In the genomic region with DNA sequence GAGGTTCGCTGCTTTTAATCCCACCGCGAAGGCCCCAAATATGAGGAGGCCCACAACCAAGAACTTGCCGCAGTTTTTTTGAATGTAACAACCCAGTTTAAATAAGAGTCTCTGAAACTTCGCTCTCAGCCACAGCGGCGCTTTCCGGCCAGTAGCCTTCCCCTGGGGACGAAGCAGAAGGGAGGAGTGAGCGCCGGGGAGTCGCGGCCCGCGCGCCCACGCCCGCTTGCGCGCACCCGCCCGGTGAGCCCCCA, we compare ENCODE assay signal across 8 cellular contexts. TPM values are rescaled to one million over a fixed set of nuclear protein-coding genes. Genes with fewer than 3 reads are reported as not detected.
A peak's percentile ranks its signal among the peaks of the same experiment; 100 is the strongest.
DNase-seq lines count a peak whose midpoint lies in the region; FAIRE-seq and TF ChIP-seq lines count a peak whose summit lies in the region.

No MANE protein-coding gene starts in this region.

- H3K4me3 ChIP-seq in CD4-positive, alpha-beta memory T cell (ENCODE audit: low read length in 2 of 2): peak overlapping the region; percentile 82 to 96
- H3K4me3 ChIP-seq in NB4 (ENCODE audit: low read depth, low read length) (peak overlapping the region; percentile 73), astrocyte of the spinal cord (ENCODE audit: low read depth, low read length) (peak overlapping the region; percentile 77), kidney (ENCODE audit: low read length in 2 of 2) (peak overlapping the region; percentile 85 to 94), stomach (peak overlapping the region; percentile 76 to 93 (median 82))

- H3K4me1 Mint-ChIP-seq in CD4-positive, alpha-beta memory T cell: peaks cover 16 to 75% (median 46%) of the 10 kb centered on the region in 4 donors

- H3K9me3 Mint-ChIP-seq in CD4-positive, alpha-beta memory T cell: peaks cover 0 to 2% (median 0%) of the 10 kb centered on the region in 8 donors

- peaks cover 7 to 9% of the 10 kb centered on the region in 2 donors for H3K27me3 Mint-ChIP-seq in CD4-positive, alpha-beta memory T cell

- in situ Hi-C loops in astrocyte of the spinal cord (cut with HindIII; ENCODE audit: low sequenced_read_pairs): no loop called here

- H3K27me3 ChIP-seq in CD4-positive, alpha-beta memory T cell (ENCODE audit: insufficient read depth, low read length): peaks cover 4% of the 10 kb centered on the region
- peaks cover 0 to 30% (median 0%) of the 10 kb centered on the region in 3 donors for H3K27me3 ChIP-seq in stomach

- peak overlapping the region; percentile 84 to 96 (median 93) for H3K4me3 Mint-ChIP-seq in CD4-positive, alpha-beta memory T cell

- H3K27ac Mint-ChIP-seq in CD4-positive, alpha-beta memory T cell: peak overlapping the region in 4 of 7 donors; percentile 57 to 95 (median 89)

- POLR2A ChIA-PET in CD4-positive, alpha-beta memory T cell (lab: Charles Lee; ENCODE audit: partially characterized antibody): interaction anchor here (1.6 to 6.6 kb wide), 4 partner anchors 10 to 44 kb away, joined by 5 to 82 read pairs (median 12); a partner anchor contains a TSS

- H3K36me3 ChIP-seq in CD4-positive, alpha-beta memory T cell (ENCODE audit: insufficient read depth, low read length): no peaks in the 10 kb centered on the region
- H3K36me3 ChIP-seq in kidney (ENCODE audit: control insufficient read depth in 1 of 2, insufficient read depth in 2 of 2, low read length in 2 of 2): no peaks in the 10 kb centered on the region
- no peaks in the 10 kb centered on the region for H3K36me3 ChIP-seq in stomach

- peaks cover 0 to 24% of the 10 kb centered on the region in 2 donors for H3K36me3 Mint-ChIP-seq in CD4-positive, alpha-beta memory T cell

- H3K9me3 ChIP-seq in CD4-positive, alpha-beta memory T cell (ENCODE audit: control insufficient read depth in 1 of 2, low read length in 2 of 2): no peaks in the 10 kb centered on the region
- H3K9me3 ChIP-seq in kidney (ENCODE audit: control insufficient read depth in 1 of 2, low read length in 2 of 2) (no peaks in the 10 kb centered on the region), stomach (no peaks in the 10 kb centered on the region)

- peak overlapping the region; percentile 45 for H3K27ac ChIP-seq in CD4-positive, alpha-beta memory T cell (ENCODE audit: low read depth, low read length)
- H3K27ac ChIP-seq in kidney (ENCODE audit: low read depth in 2 of 2, low read length in 2 of 2) (peak overlapping the region; percentile 88 to 89), stomach (peak overlapping the region; percentile 79 to 95 (median 94))

- H3K9ac ChIP-seq in kidney (ENCODE audit: low read length in 2 of 2): peak overlapping the region; percentile 41 to 93

- FAIRE-seq in GM19239 (lab: Jason Lieb, UNC) (no peak), kidney (lab: Jason Lieb, UNC) (no peak)

- peaks cover 49% of the 10 kb centered on the region for H3K4me1 ChIP-seq in CD4-positive, alpha-beta memory T cell (ENCODE audit: insufficient read depth, low read length)
- H3K4me1 ChIP-seq in kidney (ENCODE audit: control insufficient read depth in 1 of 2, insufficient read depth in 1 of 2, low read depth in 1 of 2, low read length in 2 of 2) (peaks cover 3 to 10% of the 10 kb centered on the region in 2 donors), stomach (peaks cover 23 to 62% (median 36%) of the 10 kb centered on the region in 4 donors)

- DNase-seq in CD4-positive, alpha-beta memory T cell: peak in 3 of 5 donors; percentile 24 to 32 (median 26)
- DNase-seq in GM19239 (ENCODE audit: insufficient read length, low spot score): peak; percentile 60
- DNase-seq in NB4 (ENCODE audit: low read depth): peak; percentile 79
- DNase-seq in astrocyte of the spinal cord (ENCODE audit: low read depth, low spot score): peak; percentile 45
- DNase-seq in kidney: no peak
- DNase-seq in stomach: no peak
- no peak for DNase-seq in KG1 (lab: John Stamatoyannopoulos, UW)
- DNase-seq in cerebellar cortex (ENCODE audit: low spot score): no peak

- TF ChIP-seq CTCF in NB4 (IDR thresholded peaks at IDR 0.05; ENCODE audit: low read depth, low read length) (no peak), astrocyte of the spinal cord (IDR thresholded peaks at IDR 0.05; ENCODE audit: low read depth, low read length) (no peak), kidney (IDR thresholded peaks at IDR 0.05; ENCODE audit: borderline replicate concordance, extremely low read depth, insufficient read depth) (no peak), stomach (IDR thresholded peaks at IDR 0.05) (no peak)

- CTCF ChIA-PET in CD4-positive, alpha-beta memory T cell (lab: Charles Lee; ENCODE audit: partially characterized antibody): interaction anchor here (0.9 to 1.0 kb wide), 2 partner anchors 44 to 170 kb away, joined by 3 read pairs; no protein-coding TSS in a partner anchor

- intact Hi-C loops in CD4-positive, alpha-beta memory T cell (cut with micrococcal nuclease): loop anchor here (5.0 kb wide), 1 partner anchor 511 kb away; no protein-coding TSS in a partner anchor
- intact Hi-C loops in kidney (cut with DNase I): no loop called here
- intact Hi-C loops in stomach (cut with DNase I; ENCODE audit: low total_unique reads): no loop called here

- TF ChIP-seq POLR2A in NB4 (IDR thresholded peaks at IDR 0.05; ENCODE audit: extremely low read depth, insufficient read length) (no peak), stomach (IDR thresholded peaks at IDR 0.05) (no peak)

- 0 to 2% (median 1%) methylated on average over 9 to 22 of the region's 22 CpGs for WGBS in stomach, 5 donors

- no peak for TF ChIP-seq EP300 in stomach (IDR thresholded peaks at IDR 0.05)

RNA-seq across cellular contexts. Expression of a gene that starts 10.4 kb away (rescaled TPM):
- total RNA-seq in CD4-positive, alpha-beta memory T cell: 10 to 100 TPM; 18.8 to 23.0 TPM
- 10 to 100 TPM in 1 of 2 donors, 1 to 10 TPM in 1; 2.7 to 13.5 TPM for polyA plus RNA-seq in CD4-positive, alpha-beta memory T cell
- 37.2 TPM for total RNA-seq in kidney
- 2.6 TPM for polyA plus RNA-seq in kidney (ENCODE audit: insufficient read depth, low read depth, low replicate concordance)
- total RNA-seq in stomach: 10 to 100 TPM; 20.6 to 53.3 (median 28.0) TPM
- 1 to 10 TPM; 3.9 to 9.3 (median 8.6) TPM for polyA plus RNA-seq in stomach

Comparison
In these comparisons a context has a peak if more than half of its experiments do, and no peak if none do; other contexts are left out.
1. DNase-seq: peak in CD4-positive, alpha-beta memory T cell (3 of 5), GM19239 (single experiment), NB4 (single experiment) and astrocyte of the spinal cord (single experiment); none in kidney (single experiment), stomach (single experiment), KG1 (single experiment) and cerebellar cortex (single experiment).
2. Peak in every context shown above with its lines, with median percentiles within 50 percentile points of each other: H3K27ac ChIP-seq and H3K4me3 ChIP-seq.